22 cellular contexts compared by ENCODE assay signal in genomic region chr13:106343831-106344230, GRCh38.
DNase-seq lines count a peak whose midpoint lies in the region; ATAC-seq and TF ChIP-seq lines count a peak whose summit lies in the region.
"Had no signal": no experiment of that assay in that cellular context is flagged by ENCODE, and none has a peak within 500 bp of the region (broad histone marks: within the 10 kb centered on the region; RNA-seq: fewer than 3 reads in every experiment).

No MANE protein-coding gene starts in this region.

- TF ChIP-seq CTCF in MM.1S (IDR thresholded peaks at IDR 0.05; ENCODE audit: low read length) (no peak), fibroblast of villous mesenchyme (IDR thresholded peaks at IDR 0.05; ENCODE audit: insufficient read depth, low read depth, low read length) (no peak), osteoblast (IDR thresholded peaks at IDR 0.05; ENCODE audit: extremely low read depth, low read depth, low read length) (no peak)

- H3F3A ChIP-seq in MM.1S (ENCODE audit: insufficient read depth, low read length), result no peaks in the 10 kb centered on the region

- no peaks in the 10 kb centered on the region for H3K36me3 ChIP-seq in ACC112 (ENCODE audit: insufficient read depth, low read length)
- H3K36me3 ChIP-seq in MM.1S (replicated peaks; ENCODE audit: insufficient read depth, low read length), result no peaks in the 10 kb centered on the region
- H3K36me3 ChIP-seq in osteoblast (ENCODE audit: insufficient read depth, low read length), result no peaks in the 10 kb centered on the region
- H3K36me3 ChIP-seq: ascending aorta, esophagus muscularis mucosa, SJSA1, spleen, stomach had no signal

- H3K4me3 ChIP-seq in ACC112 (ENCODE audit: low read depth, low read length) (peak overlapping the region; percentile 67), MM.1S (ENCODE audit: low read length) (no peak overlapping the region), fibroblast of villous mesenchyme (ENCODE audit: low read depth, low read length) (peak overlapping the region; percentile 42), osteoblast (ENCODE audit: insufficient read depth, low read length) (peak overlapping the region; percentile 58)
- H3K4me3 ChIP-seq: ascending aorta, esophagus muscularis mucosa, PC-9, SJSA1, spleen, stomach had no signal

- H3K27ac ChIP-seq in ACC112 (ENCODE audit: low read depth, low read length) (no peak overlapping the region), MM.1S (ENCODE audit: low read length) (no peak overlapping the region), osteoblast (ENCODE audit: low read depth, low read length) (no peak overlapping the region)
- H3K27ac ChIP-seq: ascending aorta, esophagus muscularis mucosa, PC-9, SJSA1, spleen, stomach had no signal

- ATAC-seq in HG02571 (IDR thresholded peaks at IDR 0.05; ENCODE audit: unreplicated experiment), result no peak
- ATAC-seq in GM18511 (IDR thresholded peaks at IDR 0.05; ENCODE audit: unreplicated experiment), result no peak

- H3K27me3 ChIP-seq in ACC112 (ENCODE audit: insufficient read depth, low read length) (peaks cover 21% of the 10 kb centered on the region), MM.1S (replicated peaks; ENCODE audit: insufficient read depth, low read length) (no peaks in the 10 kb centered on the region), osteoblast (ENCODE audit: insufficient read depth, low read length) (peaks cover 7% of the 10 kb centered on the region)
- H3K27me3 ChIP-seq: ascending aorta, SJSA1 had no signal

- no peaks in the 10 kb centered on the region for H3K79me2 ChIP-seq in ACC112 (ENCODE audit: control insufficient read depth, insufficient read depth, low read length, unreplicated experiment)
- H3K79me2 ChIP-seq in MM.1S (ENCODE audit: low read length), result no peaks in the 10 kb centered on the region
- H3K79me2 ChIP-seq in osteoblast (ENCODE audit: insufficient read depth, low read length), result no peaks in the 10 kb centered on the region

- no peaks in the 10 kb centered on the region for H3K9me2 ChIP-seq in MM.1S (replicated peaks; ENCODE audit: insufficient read depth, low read length)

- no peaks in the 10 kb centered on the region for H3K4me1 ChIP-seq in ACC112 (ENCODE audit: control insufficient read depth, insufficient read depth, low read length, unreplicated experiment)
- H3K4me1 ChIP-seq in MM.1S (ENCODE audit: low read length), result no peaks in the 10 kb centered on the region
- H3K4me1 ChIP-seq in osteoblast (ENCODE audit: insufficient read depth, low read length), result peaks cover 8% of the 10 kb centered on the region
- H3K4me1 ChIP-seq: spleen had no signal

- peak overlapping the region; percentile 74 for H2AFZ ChIP-seq in ACC112 (ENCODE audit: low read length, unreplicated experiment)
- no peak overlapping the region for H2AFZ ChIP-seq in MM.1S (ENCODE audit: low read length)
- H2AFZ ChIP-seq in osteoblast (ENCODE audit: low read length), result peak overlapping the region; percentile 89
- H2AFZ ChIP-seq: PC-9 had no signal

- no peak overlapping the region for H3K9ac ChIP-seq in MM.1S (ENCODE audit: low read length)

- H3K4me2 ChIP-seq in MM.1S (ENCODE audit: low read depth, low read length), result peak overlapping the region; percentile 13; the same call in 1 of the 2 replicates
- peak overlapping the region; percentile 82 for H3K4me2 ChIP-seq in osteoblast (ENCODE audit: insufficient read depth, low read length)
- H3K4me2 ChIP-seq: PC-9 had no signal

- H4K20me1 ChIP-seq in MM.1S (ENCODE audit: insufficient read depth, low read length) (no peaks in the 10 kb centered on the region), osteoblast (ENCODE audit: insufficient read depth, low read length) (no peaks in the 10 kb centered on the region)

- DNase-seq in MM.1S, result no peak
- peak; percentile 76 for DNase-seq in fibroblast of villous mesenchyme (ENCODE audit: low read depth)
- DNase-seq in osteoblast (ENCODE audit: insufficient read length, low spot score, missing footprints), result no peak
- no peak for DNase-seq in SK-N-DZ (ENCODE audit: low spot score)
- no peak for DNase-seq in NCI-H82 (lab: John Stamatoyannopoulos, UW)
- DNase-seq: activated CD4-positive, CD25-positive, alpha-beta regulatory T cell; activated naive CD4-positive, alpha-beta T cell treated with anti-CD3 and anti-CD28 coated beads, Interleukin-2, amount 50 U/mL, for 16 hours; activated T-cell treated with anti-CD3 and anti-CD28 coated beads, Interleukin-2, amount 50 U/mL, for 48 hours; effector CD8-positive, alpha-beta T cell; Kasumi-1; NCI-H1092; NCI-H1930; NCI-H345; PC-9; spleen; stomach had no signal

- H3K9me3 ChIP-seq in MM.1S (replicated peaks; ENCODE audit: insufficient read depth, low read length) (no peaks in the 10 kb centered on the region), osteoblast (ENCODE audit: low read depth, low read length) (peaks cover 3% of the 10 kb centered on the region)
